Comparison of ENCODE assay signal across 30 cellular contexts in the genomic region with DNA sequence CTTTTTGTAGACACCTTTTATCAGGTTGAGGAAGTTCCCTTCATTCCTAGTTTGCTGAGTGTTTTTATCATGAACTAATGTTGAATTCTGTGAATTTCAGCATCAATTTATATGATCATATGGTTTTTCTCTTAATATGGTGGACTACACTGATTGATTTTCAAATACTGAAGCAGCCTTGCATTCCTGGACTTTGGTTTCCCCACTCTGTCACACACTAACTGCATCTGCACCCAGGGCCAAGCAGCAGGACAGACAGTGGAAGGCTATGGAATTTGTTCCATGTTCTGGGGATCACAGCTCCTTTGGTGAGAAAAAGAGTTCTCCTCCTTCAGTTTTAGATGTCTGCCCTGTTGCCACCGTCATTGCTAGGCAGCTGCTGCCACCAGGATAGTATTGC. TPM values are rescaled to one million over a fixed set of nuclear protein-coding genes. Genes with fewer than 3 reads are reported as not detected.
DNase-seq lines count a peak whose midpoint lies in the region; ATAC-seq, FAIRE-seq and TF ChIP-seq lines count a peak whose summit lies in the region.
"Had no signal": no experiment of that assay in that cellular context is flagged by ENCODE, and none has a peak within 500 bp of the region (broad histone marks: within the 10 kb centered on the region; RNA-seq: fewer than 3 reads in every experiment).

No MANE protein-coding gene starts in this region.

- intact Hi-C loops in HepG2 (cut with micrococcal nuclease; ENCODE audit: unreplicated experiment) = no loop called here
- intact Hi-C loops in right lobe of liver (cut with DNase I) = no loop called here

- H3K36me3 Mint-ChIP-seq in IgD-negative memory B cell = peaks cover 24% of the 10 kb centered on the region
- peaks cover 46% of the 10 kb centered on the region for H3K36me3 Mint-ChIP-seq in central memory CD8-positive, alpha-beta T cell (ENCODE audit: insufficient read depth)
- H3K36me3 Mint-ChIP-seq in stimulated activated naive B cell treated with anti-CD40 and anti-IgM and Interleukin-4, amounts not matched to agents 10 μg/mL and 1 μg/mL and 100 μg/mL, for 72 hours = peaks cover 32 to 47% of the 10 kb centered on the region in 2 donors

- H3K27me3 Mint-ChIP-seq in IgD-negative memory B cell = no peaks in the 10 kb centered on the region
- H3K27me3 Mint-ChIP-seq in central memory CD8-positive, alpha-beta T cell = no peaks in the 10 kb centered on the region
- H3K27me3 Mint-ChIP-seq in stimulated activated naive B cell treated with anti-CD40 and anti-IgM and Interleukin-4, amounts not matched to agents 10 μg/mL and 1 μg/mL and 100 μg/mL, for 72 hours = no peaks in the 10 kb centered on the region

- no peak overlapping the region for H2AFZ ChIP-seq in HepG2 (ENCODE audit: low read length)

- H3K4me1 Mint-ChIP-seq in IgD-negative memory B cell = peaks cover 34 to 40% (median 36%) of the 10 kb centered on the region in 3 donors
- H3K4me1 Mint-ChIP-seq in central memory CD8-positive, alpha-beta T cell = peaks cover 18% of the 10 kb centered on the region
- peaks cover 19 to 37% of the 10 kb centered on the region in 2 donors for H3K4me1 Mint-ChIP-seq in stimulated activated naive B cell treated with anti-CD40 and anti-IgM and Interleukin-4, amounts not matched to agents 10 μg/mL and 1 μg/mL and 100 μg/mL, for 72 hours

- peak; percentile 52 for DNase-seq in HepG2 (ENCODE audit: low spot score)
- DNase-seq in right lobe of liver = no peak
- no peak for DNase-seq in central memory CD8-positive, alpha-beta T cell (ENCODE audit: low spot score in 2 of 2)
- DNase-seq in stimulated activated naive B cell treated with anti-CD40 and anti-IgM and Interleukin-4, amounts not matched to agents 10 μg/mL and 1 μg/mL and 100 μg/mL, for 72 hours = no peak
- DNase-seq in activated CD4-positive, CD25-positive, alpha-beta regulatory T cell (lab: John Stamatoyannopoulos, UW) = no peak
- DNase-seq: activated CD4-positive, CD25-positive, alpha-beta regulatory T cell treated with anti-CD3 and anti-CD28 coated beads, Interleukin-2, amount 50 U/mL, for 72 hours; cortex of kidney; DMS79 treated with DMSO at 0.1 percent for 48 hours; GDM1; left ventricle myocardium inferior; MV-4-11; NCI-H1436 treated with DMSO at 0.1 percent for 48 hours; NCI-H2081 treated with DMSO at 0.1 percent for 48 hours; NCI-H226; NCI-H69; nucleus accumbens; SHP77; stimulated activated CD8-positive, alpha-beta memory T cell treated with anti-CD3 and anti-CD28 coated beads, Interleukin-4, amount 100 ng/mL, for 48 hours; T-helper 2 cell had no signal

- no peak overlapping the region for H3K4me3 Mint-ChIP-seq in IgD-negative memory B cell
- H3K4me3 Mint-ChIP-seq in central memory CD8-positive, alpha-beta T cell = no peak overlapping the region
- H3K4me3 Mint-ChIP-seq in stimulated activated naive B cell treated with anti-CD40 and anti-IgM and Interleukin-4, amounts not matched to agents 10 μg/mL and 1 μg/mL and 100 μg/mL, for 72 hours = no peak overlapping the region

- no peak for TF ChIP-seq CTCF in HepG2 (CRISPR knock-in tag; IDR thresholded peaks at IDR 0.05)
- TF ChIP-seq CTCF in right lobe of liver (IDR thresholded peaks at IDR 0.05) = no peak

- H3K9me3 ChIP-seq in HepG2 (ENCODE audit: low read length) = no peaks in the 10 kb centered on the region
- H3K9me3 ChIP-seq in right lobe of liver = no peaks in the 10 kb centered on the region
- H3K9me3 ChIP-seq: left ventricle myocardium inferior, prostate gland, tibial nerve had no signal

- ATAC-seq in HepG2 = peak; percentile 86
- ATAC-seq in right lobe of liver = no peak
- ATAC-seq in central memory CD8-positive, alpha-beta T cell (replicated peaks; ENCODE audit: extremely low read depth, poor library complexity, severe bottlenecking) = no peak
- ATAC-seq in stimulated activated naive B cell treated with anti-CD40 and anti-IgM and Interleukin-4, amounts not matched to agents 10 μg/mL and 1 μg/mL and 100 μg/mL, for 72 hours (replicated peaks) = no peak
- ATAC-seq in GM21367 (IDR thresholded peaks at IDR 0.05; ENCODE audit: unreplicated experiment) = no peak
- ATAC-seq: HCT116, Panc1, sciatic nerve had no signal

- H4K20me1 ChIP-seq in HepG2 (ENCODE audit: insufficient read depth, low read length) = no peaks in the 10 kb centered on the region

- peaks cover 21% of the 10 kb centered on the region for H3K79me2 ChIP-seq in HepG2 (ENCODE audit: insufficient read depth, low read length)

- TF ChIP-seq EP300 in HepG2 (IDR thresholded peaks at IDR 0.05; ENCODE audit: low read depth in 2 of 2, low read length in 2 of 2) = no peak
- no peak for TF ChIP-seq EP300 in HepG2 (CRISPR knock-in tag; IDR thresholded peaks at IDR 0.05; ENCODE audit: borderline replicate concordance)

- H3K27ac Mint-ChIP-seq in IgD-negative memory B cell = peak overlapping the region; percentile 63 to 75 (median 74)
- peak overlapping the region; percentile 24 for H3K27ac Mint-ChIP-seq in central memory CD8-positive, alpha-beta T cell (ENCODE audit: low read depth)
- H3K27ac Mint-ChIP-seq in stimulated activated naive B cell treated with anti-CD40 and anti-IgM and Interleukin-4, amounts not matched to agents 10 μg/mL and 1 μg/mL and 100 μg/mL, for 72 hours = peak overlapping the region; percentile 37

- peak overlapping the region; percentile 12; the same call in 1 of the 2 replicates for H3K9ac ChIP-seq in HepG2 (ENCODE audit: insufficient read depth, low read depth, low read length)

- no peak for TF ChIP-seq RAD21 in HepG2 (CRISPR knock-in tag; IDR thresholded peaks at IDR 0.05)

- POLR2A ChIA-PET in HepG2 (lab: Yijun Ruan, JAX) = interaction anchor here (0.6 to 2.4 kb wide), 4 partner anchors 18 to 39 kb away, joined by 3 to 14 read pairs (median 4); no protein-coding TSS in a partner anchor

- FAIRE-seq in HepG2 (lab: Jason Lieb, UNC) = peak; percentile 53
- FAIRE-seq: astrocyte, islet of Langerhans had no signal

- H3K36me3 ChIP-seq in HepG2 (replicated peaks in 1 of 2; ENCODE audit: control insufficient read depth in 1 of 2, insufficient read depth in 2 of 2, low read length in 2 of 2) = peaks cover 11 to 42% of the 10 kb centered on the region in 2 experiments
- peaks cover under 1 to 54% (median 8%) of the 10 kb centered on the region in 4 donors for H3K36me3 ChIP-seq in right lobe of liver
- H3K36me3 ChIP-seq: prostate gland had no signal

- no peak overlapping the region for H3K4me2 ChIP-seq in HepG2 (ENCODE audit: low read depth, low read length)

- H3K4me3 ChIP-seq in HepG2 (replicated peaks in 1 of 3; ENCODE audit: insufficient read depth in 1 of 3, low read depth in 2 of 3, low read length in 3 of 3) = no peak overlapping the region
- H3K4me3 ChIP-seq in right lobe of liver = no peak overlapping the region
- H3K4me3 ChIP-seq: left ventricle myocardium inferior, prostate gland, tibial nerve had no signal

- peaks cover 66% of the 10 kb centered on the region for H3K4me1 ChIP-seq in HepG2 (ENCODE audit: insufficient read depth, low read length)
- H3K4me1 ChIP-seq in right lobe of liver = peaks cover 0 to 4% (median 0%) of the 10 kb centered on the region in 4 donors
- H3K4me1 ChIP-seq: prostate gland had no signal

- CTCF ChIA-PET in HepG2 (lab: Yijun Ruan, JAX; ENCODE audit: low intra/inter-chr PET ratio, low total read pairs) = no interaction called here

- in situ Hi-C loops in HepG2 (cut with HindIII; ENCODE audit: extremely low pct_ligation_motif_present, low pct_unique_long_range_greater_than_20kb) = no loop called here

- no peaks in the 10 kb centered on the region for H3K9me3 Mint-ChIP-seq in IgD-negative memory B cell
- no peaks in the 10 kb centered on the region for H3K9me3 Mint-ChIP-seq in central memory CD8-positive, alpha-beta T cell
- H3K9me3 Mint-ChIP-seq in stimulated activated naive B cell treated with anti-CD40 and anti-IgM and Interleukin-4, amounts not matched to agents 10 μg/mL and 1 μg/mL and 100 μg/mL, for 72 hours = no peaks in the 10 kb centered on the region

- TF ChIP-seq POLR2A in HepG2 (IDR thresholded peaks at IDR 0.05; ENCODE audit: insufficient read depth in 1 of 2, low read depth in 2 of 2, low read length in 2 of 2) (no peak), right lobe of liver (IDR thresholded peaks at IDR 0.05) (no peak)

- H3K27me3 ChIP-seq in HepG2 (ENCODE audit: control insufficient read depth in 1 of 2, insufficient read depth in 2 of 2, low read length in 2 of 2) = no peaks in the 10 kb centered on the region; a peak in 1 of 5 replicates
- H3K27me3 ChIP-seq in right lobe of liver = no peaks in the 10 kb centered on the region
- H3K27me3 ChIP-seq: tibial nerve had no signal

- WGBS in HepG2 (ENCODE audit: low lambda C conversion rate) = 16% methylated on average over 1 of the region's 1 CpG
- WGBS in right lobe of liver (ENCODE audit: insufficient coverage, low coverage, low lambda C conversion rate, missing lambda C conversion rate) = 80% methylated on average over 1 of the region's 1 CpG

- BruUV-seq in HepG2 (replicated peaks; lab: Mats Ljungman, UMichigan) = no TSS peak

- H3K27ac ChIP-seq in HepG2 (ENCODE audit: extremely low read length, insufficient read depth, low read length) (peak overlapping the region; percentile 52), right lobe of liver (no peak overlapping the region)
- H3K27ac ChIP-seq: C4-2B, left ventricle myocardium inferior, prostate gland, tibial nerve had no signal

RNA-seq across cellular contexts. Expression of gene TERF2, which starts 7.8 kb away (rescaled TPM):
- total RNA-seq in HepG2 (2016; rRNA removed; fragmentation: Illumina TruSeq; extraction: Trizol) (9.7 and 18.2 TPM in 2 replicates), right lobe of liver (10 to 100 TPM in 5 of 6 experiments, 1 to 10 TPM in 1; 9.6 to 14.5 (median 13.5) TPM)
- 17.4 and 18.9 TPM in 2 replicates for total RNA-seq in HepG2 (2016; cell fraction: cytosol; rRNA removed; fragmentation: Illumina TruSeq; extraction: Trizol; ENCODE audit: low read depth)
- 12.3 and 15.9 TPM in 2 replicates for total RNA-seq in HepG2 (2016; cell fraction: insoluble cytoplasmic fraction; rRNA removed; fragmentation: Illumina TruSeq; extraction: Trizol)
- 10.9 and 11.1 TPM in 2 replicates for total RNA-seq in HepG2 (2016; cell fraction: membrane; rRNA removed; fragmentation: Illumina TruSeq; extraction: Trizol)
- 10.9 and 11.7 TPM in 2 replicates for total RNA-seq in HepG2 (2016; cell fraction: nucleus; rRNA removed; fragmentation: Illumina TruSeq; extraction: Trizol)
- polyA plus RNA-seq in HepG2 (2011; rRNA removed) (16.6 and 20.2 TPM in 2 replicates), IgD-negative memory B cell (50.7 TPM)
- 9.0 and 11.1 TPM in 2 replicates for polyA plus RNA-seq in HepG2 (2011; cell fraction: cytosol; rRNA removed)
- 10.9 and 12.7 TPM in 2 replicates for polyA plus RNA-seq in HepG2 (2011; cell fraction: nucleus; rRNA removed)
- polyA plus RNA-seq in HepG2 (2012) = 21.6 and 23.0 TPM in 2 replicates
- 6.2 and 7.8 TPM in 2 replicates for polyA plus RNA-seq in HepG2 (2016; cell fraction: cytosol; fragmentation: Illumina TruSeq; extraction: Trizol; ENCODE audit: low read depth)
- polyA plus RNA-seq in HepG2 (2016; cell fraction: insoluble cytoplasmic fraction; fragmentation: Illumina TruSeq; extraction: Trizol; ENCODE audit: low read depth) = 38.1 and 39.2 TPM in 2 replicates
- polyA plus RNA-seq in HepG2 (2016; cell fraction: membrane; fragmentation: Illumina TruSeq; extraction: Trizol; ENCODE audit: low read depth) = 11.5 and 14.4 TPM in 2 replicates
- 37.2 and 38.8 TPM in 2 replicates for polyA plus RNA-seq in HepG2 (2016; cell fraction: nucleus; fragmentation: Illumina TruSeq; extraction: Trizol; ENCODE audit: insufficient read depth, low read depth)
- 24.0 and 33.0 TPM in 2 replicates for polyA minus RNA-seq in HepG2 (2011; rRNA and poly(A)+ RNA removed; ENCODE audit: low replicate concordance)
- polyA minus RNA-seq in HepG2 (2011; cell fraction: cytosol; rRNA and poly(A)+ RNA removed) = 25.9 and 27.6 TPM in 2 replicates
- polyA minus RNA-seq in HepG2 (2011; cell fraction: nucleus; rRNA and poly(A)+ RNA removed) = 28.1 and 31.1 TPM in 2 replicates

RNA-seq across cellular contexts. Expression of gene TMED6, which starts 26.4 kb away (rescaled TPM):
- total RNA-seq in HepG2 (2016; rRNA removed; fragmentation: Illumina TruSeq; extraction: Trizol) (6.4 and 14.4 TPM in 2 replicates), right lobe of liver (1 to 10 TPM; 1.6 to 9.9 (median 2.6) TPM)
- total RNA-seq in HepG2 (2016; cell fraction: cytosol; rRNA removed; fragmentation: Illumina TruSeq; extraction: Trizol; ENCODE audit: low read depth) = 2.9 and 4.8 TPM in 2 replicates
- total RNA-seq in HepG2 (2016; cell fraction: insoluble cytoplasmic fraction; rRNA removed; fragmentation: Illumina TruSeq; extraction: Trizol) = 9.7 and 13.1 TPM in 2 replicates
- 4.0 and 4.4 TPM in 2 replicates for total RNA-seq in HepG2 (2016; cell fraction: membrane; rRNA removed; fragmentation: Illumina TruSeq; extraction: Trizol)
- 9.6 and 11.2 TPM in 2 replicates for total RNA-seq in HepG2 (2016; cell fraction: nucleus; rRNA removed; fragmentation: Illumina TruSeq; extraction: Trizol)
- polyA plus RNA-seq in HepG2 (2011; rRNA removed) (9.8 and 10.5 TPM in 2 replicates), IgD-negative memory B cell (not detected)
- polyA plus RNA-seq in HepG2 (2011; cell fraction: cytosol; rRNA removed) = 8.0 and 12.8 TPM in 2 replicates
- polyA plus RNA-seq in HepG2 (2011; cell fraction: nucleus; rRNA removed) = 3.0 and 4.5 TPM in 2 replicates
- 6.0 and 10.3 TPM in 2 replicates for polyA plus RNA-seq in HepG2 (2012)
- 3.8 and 4.3 TPM in 2 replicates for polyA plus RNA-seq in HepG2 (2016; cell fraction: cytosol; fragmentation: Illumina TruSeq; extraction: Trizol; ENCODE audit: low read depth)
- 7.5 and 10.5 TPM in 2 replicates for polyA plus RNA-seq in HepG2 (2016; cell fraction: insoluble cytoplasmic fraction; fragmentation: Illumina TruSeq; extraction: Trizol; ENCODE audit: low read depth)
- 3.5 and 4.2 TPM in 2 replicates for polyA plus RNA-seq in HepG2 (2016; cell fraction: membrane; fragmentation: Illumina TruSeq; extraction: Trizol; ENCODE audit: low read depth)
- 17.8 and 20.3 TPM in 2 replicates for polyA plus RNA-seq in HepG2 (2016; cell fraction: nucleus; fragmentation: Illumina TruSeq; extraction: Trizol; ENCODE audit: insufficient read depth, low read depth)
- 1.3 and 10.3 TPM in 2 replicates for polyA minus RNA-seq in HepG2 (2011; rRNA and poly(A)+ RNA removed; ENCODE audit: low replicate concordance)
- polyA minus RNA-seq in HepG2 (2011; cell fraction: cytosol; rRNA and poly(A)+ RNA removed) = 1.6 and 2.7 TPM in 2 replicates
- 6.2 and 6.7 TPM in 2 replicates for polyA minus RNA-seq in HepG2 (2011; cell fraction: nucleus; rRNA and poly(A)+ RNA removed)
- total RNA-seq: fibroblast of villous mesenchyme, left ventricle myocardium inferior, sciatic nerve, tibial nerve had no signal

RNA-seq across cellular contexts. Expression of gene NIP7, which starts 38.5 kb away (rescaled TPM):
- total RNA-seq in HepG2 (2016; rRNA removed; fragmentation: Illumina TruSeq; extraction: Trizol) = 114 and 144 TPM in 2 replicates
- 18.2 and 22.3 TPM in 2 replicates for total RNA-seq in HepG2 (2016; cell fraction: cytosol; rRNA removed; fragmentation: Illumina TruSeq; extraction: Trizol; ENCODE audit: low read depth)
- 111 and 158 TPM in 2 replicates for total RNA-seq in HepG2 (2016; cell fraction: insoluble cytoplasmic fraction; rRNA removed; fragmentation: Illumina TruSeq; extraction: Trizol)
- total RNA-seq in HepG2 (2016; cell fraction: membrane; rRNA removed; fragmentation: Illumina TruSeq; extraction: Trizol) = 44.6 and 49.9 TPM in 2 replicates
- total RNA-seq in HepG2 (2016; cell fraction: nucleus; rRNA removed; fragmentation: Illumina TruSeq; extraction: Trizol) = 41.5 and 45.6 TPM in 2 replicates
- polyA plus RNA-seq in HepG2 (2011; rRNA removed) = 14.0 and 15.3 TPM in 2 replicates
- 14.2 and 20.2 TPM in 2 replicates for polyA plus RNA-seq in HepG2 (2011; cell fraction: cytosol; rRNA removed)
- polyA plus RNA-seq in HepG2 (2011; cell fraction: nucleus; rRNA removed) = 6.7 and 10.3 TPM in 2 replicates
- 36.0 and 46.6 TPM in 2 replicates for polyA plus RNA-seq in HepG2 (2012)
- polyA plus RNA-seq in HepG2 (2016; cell fraction: cytosol; fragmentation: Illumina TruSeq; extraction: Trizol; ENCODE audit: low read depth) = 8.3 and 9.9 TPM in 2 replicates
- 140 and 161 TPM in 2 replicates for polyA plus RNA-seq in HepG2 (2016; cell fraction: insoluble cytoplasmic fraction; fragmentation: Illumina TruSeq; extraction: Trizol; ENCODE audit: low read depth)
- polyA plus RNA-seq in HepG2 (2016; cell fraction: membrane; fragmentation: Illumina TruSeq; extraction: Trizol; ENCODE audit: low read depth) = 25.6 and 25.8 TPM in 2 replicates
- polyA plus RNA-seq in HepG2 (2016; cell fraction: nucleus; fragmentation: Illumina TruSeq; extraction: Trizol; ENCODE audit: insufficient read depth, low read depth) = 69.5 and 74.1 TPM in 2 replicates
- polyA minus RNA-seq in HepG2 (2011; rRNA and poly(A)+ RNA removed; ENCODE audit: low replicate concordance) = 18.1 and 22.6 TPM in 2 replicates
- 14.7 and 15.0 TPM in 2 replicates for polyA minus RNA-seq in HepG2 (2011; cell fraction: cytosol; rRNA and poly(A)+ RNA removed)
- 21.9 and 26.0 TPM in 2 replicates for polyA minus RNA-seq in HepG2 (2011; cell fraction: nucleus; rRNA and poly(A)+ RNA removed)
- 10 to 100 TPM in 3 of 6 experiments, 1 to 10 TPM in 3; 6.9 to 11.3 (median 9.4) TPM for total RNA-seq in right lobe of liver
- polyA plus RNA-seq in IgD-negative memory B cell = 22.8 TPM

RNA-seq across cellular contexts. Expression of gene COG8, which starts 38.7 kb away (rescaled TPM):
- total RNA-seq in HepG2 (2016; rRNA removed; fragmentation: Illumina TruSeq; extraction: Trizol) (52.1 and 55.3 TPM in 2 replicates), right lobe of liver (10 to 100 TPM; 16.0 to 35.5 (median 25.3) TPM)
- 10.7 and 10.9 TPM in 2 replicates for total RNA-seq in HepG2 (2016; cell fraction: cytosol; rRNA removed; fragmentation: Illumina TruSeq; extraction: Trizol; ENCODE audit: low read depth)
- 51.4 and 55.0 TPM in 2 replicates for total RNA-seq in HepG2 (2016; cell fraction: insoluble cytoplasmic fraction; rRNA removed; fragmentation: Illumina TruSeq; extraction: Trizol)
- total RNA-seq in HepG2 (2016; cell fraction: membrane; rRNA removed; fragmentation: Illumina TruSeq; extraction: Trizol) = 19.3 and 21.7 TPM in 2 replicates
- total RNA-seq in HepG2 (2016; cell fraction: nucleus; rRNA removed; fragmentation: Illumina TruSeq; extraction: Trizol) = 36.9 and 39.9 TPM in 2 replicates
- polyA plus RNA-seq in HepG2 (2011; rRNA removed) (45.5 and 53.9 TPM in 2 replicates), IgD-negative memory B cell (42.9 TPM)
- 41.6 and 42.2 TPM in 2 replicates for polyA plus RNA-seq in HepG2 (2011; cell fraction: cytosol; rRNA removed)
- polyA plus RNA-seq in HepG2 (2011; cell fraction: nucleus; rRNA removed) = 54.2 and 55.8 TPM in 2 replicates
- polyA plus RNA-seq in HepG2 (2012) = 25.6 and 25.8 TPM in 2 replicates
- polyA plus RNA-seq in HepG2 (2016; cell fraction: cytosol; fragmentation: Illumina TruSeq; extraction: Trizol; ENCODE audit: low read depth) = 4.5 and 4.6 TPM in 2 replicates
- 43.6 and 45.3 TPM in 2 replicates for polyA plus RNA-seq in HepG2 (2016; cell fraction: insoluble cytoplasmic fraction; fragmentation: Illumina TruSeq; extraction: Trizol; ENCODE audit: low read depth)
- 8.1 and 10.3 TPM in 2 replicates for polyA plus RNA-seq in HepG2 (2016; cell fraction: membrane; fragmentation: Illumina TruSeq; extraction: Trizol; ENCODE audit: low read depth)
- polyA plus RNA-seq in HepG2 (2016; cell fraction: nucleus; fragmentation: Illumina TruSeq; extraction: Trizol; ENCODE audit: insufficient read depth, low read depth) = 58.0 and 62.4 TPM in 2 replicates
- 107 and 148 TPM in 2 replicates for polyA minus RNA-seq in HepG2 (2011; rRNA and poly(A)+ RNA removed; ENCODE audit: low replicate concordance)
- 58.2 and 58.3 TPM in 2 replicates for polyA minus RNA-seq in HepG2 (2011; cell fraction: cytosol; rRNA and poly(A)+ RNA removed)
- polyA minus RNA-seq in HepG2 (2011; cell fraction: nucleus; rRNA and poly(A)+ RNA removed) = 63.6 and 70.5 TPM in 2 replicates

RNA-seq across cellular contexts. Expression of gene CYB5B, which starts 46.4 kb away (rescaled TPM):
- 432 and 638 TPM in 2 replicates for total RNA-seq in HepG2 (2016; rRNA removed; fragmentation: Illumina TruSeq; extraction: Trizol)
- 65.6 and 75.3 TPM in 2 replicates for total RNA-seq in HepG2 (2016; cell fraction: cytosol; rRNA removed; fragmentation: Illumina TruSeq; extraction: Trizol; ENCODE audit: low read depth)
- total RNA-seq in HepG2 (2016; cell fraction: insoluble cytoplasmic fraction; rRNA removed; fragmentation: Illumina TruSeq; extraction: Trizol) = 436 and 657 TPM in 2 replicates
- total RNA-seq in HepG2 (2016; cell fraction: membrane; rRNA removed; fragmentation: Illumina TruSeq; extraction: Trizol) = 216 TPM in 2 replicates
- total RNA-seq in HepG2 (2016; cell fraction: nucleus; rRNA removed; fragmentation: Illumina TruSeq; extraction: Trizol) = 130 and 153 TPM in 2 replicates
- 207 and 234 TPM in 2 replicates for polyA plus RNA-seq in HepG2 (2011; rRNA removed)
- 139 and 166 TPM in 2 replicates for polyA plus RNA-seq in HepG2 (2011; cell fraction: cytosol; rRNA removed)
- 47.1 and 59.8 TPM in 2 replicates for polyA plus RNA-seq in HepG2 (2011; cell fraction: nucleus; rRNA removed)
- polyA plus RNA-seq in HepG2 (2012) = 126 and 167 TPM in 2 replicates
- polyA plus RNA-seq in HepG2 (2016; cell fraction: cytosol; fragmentation: Illumina TruSeq; extraction: Trizol; ENCODE audit: low read depth) = 67.1 and 71.7 TPM in 2 replicates
- polyA plus RNA-seq in HepG2 (2016; cell fraction: insoluble cytoplasmic fraction; fragmentation: Illumina TruSeq; extraction: Trizol; ENCODE audit: low read depth) = 674 and 738 TPM in 2 replicates
- polyA plus RNA-seq in HepG2 (2016; cell fraction: membrane; fragmentation: Illumina TruSeq; extraction: Trizol; ENCODE audit: low read depth) = 166 and 175 TPM in 2 replicates
- 241 and 258 TPM in 2 replicates for polyA plus RNA-seq in HepG2 (2016; cell fraction: nucleus; fragmentation: Illumina TruSeq; extraction: Trizol; ENCODE audit: insufficient read depth, low read depth)
- polyA minus RNA-seq in HepG2 (2011; rRNA and poly(A)+ RNA removed; ENCODE audit: low replicate concordance) = 211 and 254 TPM in 2 replicates
- polyA minus RNA-seq in HepG2 (2011; cell fraction: cytosol; rRNA and poly(A)+ RNA removed) = 91.9 and 119 TPM in 2 replicates
- 108 and 125 TPM in 2 replicates for polyA minus RNA-seq in HepG2 (2011; cell fraction: nucleus; rRNA and poly(A)+ RNA removed)
- total RNA-seq in right lobe of liver = 10 to 100 TPM; 19.1 to 42.1 (median 30.5) TPM
- 98.9 TPM for polyA plus RNA-seq in IgD-negative memory B cell

Comparison
In these comparisons a context has a peak if more than half of its experiments do, and no peak if none do; other contexts are left out.
1. H3K27ac Mint-ChIP-seq: peak in every context shown above with its lines; median percentile 74 in IgD-negative memory B cell; 37 in stimulated activated naive B cell treated with anti-CD40 and anti-IgM and Interleukin-4, amounts not matched to agents 10 μg/mL and 1 μg/mL and 100 μg/mL, for 72 hours; 24 in central memory CD8-positive, alpha-beta T cell.